Comparison of ENCODE assay signal across 8 cellular contexts in genomic region chr2:216491757-216492635, GRCh38. TPM values are rescaled to one million over a fixed set of nuclear protein-coding genes. Genes with fewer than 3 reads are reported as not detected.
A peak's percentile ranks its signal among the peaks of the same experiment; 100 is the strongest.
DNase-seq lines count a peak whose midpoint lies in the region; ATAC-seq and TF ChIP-seq lines count a peak whose summit lies in the region.

No MANE protein-coding gene starts in this region.

- no peak overlapping the region for H3K4me3 ChIP-seq in dorsolateral prefrontal cortex
- no peak overlapping the region for H3K4me3 ChIP-seq in gastroesophageal sphincter

- CTCF ChIA-PET in GM10248 (lab: Yijun Ruan, JAX): interaction anchor here (0.8 to 2.3 kb wide), 6 partner anchors 14 to 377 kb away, joined by 3 to 7 read pairs (median 3); no protein-coding TSS in a partner anchor

- no peak for TF ChIP-seq EP300 in gastroesophageal sphincter (IDR thresholded peaks at IDR 0.05)

- intact Hi-C loops in dorsolateral prefrontal cortex (cut with DNase I): loop anchor here in 1 of 2 donors (2.0 to 10.0 kb wide), 2 partner anchors 61 to 377 kb away; no protein-coding TSS in a partner anchor

- POLR2A ChIA-PET in GM10248 (lab: Yijun Ruan, JAX): no interaction called here

- DNase-seq in GM10248 (ENCODE audit: extremely low spot score) (peak; percentile 64), dorsolateral prefrontal cortex (no peak), COLO829 (ENCODE audit: low spot score) (no peak), GOT3 (lab: John Stamatoyannopoulos, UW) (no peak)
- no peak for DNase-seq in activated CD4-positive, alpha-beta T cell treated with anti-CD3 and anti-CD28 coated beads, Interleukin-2, amount 50 U/mL, for 48 hours

- ATAC-seq in GM21381 (IDR thresholded peaks at IDR 0.05; ENCODE audit: unreplicated experiment) (peak; percentile 77), HG03457 (IDR thresholded peaks at IDR 0.05; ENCODE audit: unreplicated experiment) (peak; percentile 59), gastroesophageal sphincter (no peak)

- WGBS in gastroesophageal sphincter (ENCODE audit: low coverage in 1 of 2), 2 donors: 68 to 70% methylated on average over 9 of the region's 10 CpGs

- H3K27ac ChIP-seq in dorsolateral prefrontal cortex (peak overlapping the region in 30 of 59 donors; percentile 7 to 83 (median 66)), gastroesophageal sphincter (no peak overlapping the region)

- H3K36me3 ChIP-seq in gastroesophageal sphincter: no peaks in the 10 kb centered on the region

- H3K27me3 ChIP-seq in dorsolateral prefrontal cortex: no peaks in the 10 kb centered on the region
- H3K27me3 ChIP-seq in gastroesophageal sphincter: no peaks in the 10 kb centered on the region

- no peaks in the 10 kb centered on the region for H3K4me1 ChIP-seq in gastroesophageal sphincter

- H3K9me3 ChIP-seq in gastroesophageal sphincter: no peaks in the 10 kb centered on the region

- TF ChIP-seq CTCF in GM10248 (IDR thresholded peaks at IDR 0.05; ENCODE audit: control extremely low read depth, extremely low read depth, low read depth, missing control alignments) (no peak), dorsolateral prefrontal cortex (IDR thresholded peaks at IDR 0.05 in 54 of 56, conservative IDR thresholded peaks at IDR 0.05 in 2 of 56; ENCODE audit: low read depth in 1 of 56, partially characterized antibody in 56 of 56) (no peak), gastroesophageal sphincter (IDR thresholded peaks at IDR 0.05) (no peak)

- no peak for TF ChIP-seq POLR2A in gastroesophageal sphincter (IDR thresholded peaks at IDR 0.05)

RNA-seq across cellular contexts. Expression of gene RPL37A, which starts 6.6 kb away (rescaled TPM):
- total RNA-seq in dorsolateral prefrontal cortex: 1,000 to 10,000 TPM in 115 of 120 experiments, 100 to 1,000 TPM in 5; 791 to 1,871 (median 1,178) TPM
- total RNA-seq in gastroesophageal sphincter: 1,000 to 10,000 TPM; 1,140 to 1,987 (median 1,653) TPM

Comparison
In these comparisons a context has a peak if more than half of its experiments do, and no peak if none do; other contexts are left out.
1. H3K27ac ChIP-seq: peak in dorsolateral prefrontal cortex (30 of 59); none in gastroesophageal sphincter (0 of 4).